ENCODE assay signal across 1 cellular context in genomic region chr2:173963323-173963816, GRCh38.
TF ChIP-seq lines count a peak whose summit lies in the region.

No MANE protein-coding gene starts in this region.

TF ChIP-seq in GM12878, 131 proteins besides CTCF, POLR2A, EP300 and RAD21 (continued from another document):
- TF ChIP-seq NKRF (conservative IDR thresholded peaks at IDR 0.05): no peak; the same call in 1 of the 2 replicates
- no peak for TF ChIP-seq TARDBP (IDR thresholded peaks at IDR 0.05; ENCODE audit: borderline replicate concordance)
- TF ChIP-seq EGR1 (IDR thresholded peaks at IDR 0.05; ENCODE audit: borderline replicate concordance in 1 of 2, low read depth in 2 of 2, low read length in 2 of 2): peak in 1 of 2 experiments; percentile 56; a peak in 1 of 3 replicates
- no peak for TF ChIP-seq ZZZ3 (IDR thresholded peaks at IDR 0.05; ENCODE audit: control insufficient read depth, insufficient read length, low read depth)
- TF ChIP-seq YY1 (IDR thresholded peaks at IDR 0.05; ENCODE audit: low read depth, low read length): peak; percentile 96
- TF ChIP-seq POLR2AphosphoS2 (IDR thresholded peaks at IDR 0.05; ENCODE audit: low read depth, low read length): no peak
- TF ChIP-seq ZSCAN29 (IDR thresholded peaks at IDR 0.05): peak; percentile 50; the same call in 1 of the 2 replicates
- TF ChIP-seq ATF3 (IDR thresholded peaks at IDR 0.05; ENCODE audit: borderline replicate concordance, extremely low read depth, low read depth, low read length): no peak
- no peak for TF ChIP-seq BHLHE40 (IDR thresholded peaks at IDR 0.05; ENCODE audit: borderline replicate concordance in 1 of 2, low read depth in 2 of 2, low read length in 1 of 2)
- TF ChIP-seq NR2F1 (conservative IDR thresholded peaks at IDR 0.05): no peak
- no peak for TF ChIP-seq TBL1XR1 (IDR thresholded peaks at IDR 0.05; ENCODE audit: low read depth, low read length)
- no peak for TF ChIP-seq MAX (IDR thresholded peaks at IDR 0.05; ENCODE audit: low read depth, low read length)
- TF ChIP-seq ZBTB33 (IDR thresholded peaks at IDR 0.05): no peak
- no peak for TF ChIP-seq IRF4 (IDR thresholded peaks at IDR 0.05; ENCODE audit: low read depth, low read length)
- no peak for TF ChIP-seq RELA (IDR thresholded peaks at IDR 0.05; ENCODE audit: borderline replicate concordance, partially characterized antibody)
- no peak for TF ChIP-seq EED (IDR thresholded peaks at IDR 0.05; ENCODE audit: low read depth)
- TF ChIP-seq ZBTB11 (CRISPR knock-in tag; IDR thresholded peaks at IDR 0.05): no peak
- TF ChIP-seq HDAC6 (IDR thresholded peaks at IDR 0.05; ENCODE audit: unreplicated experiment): no peak
- TF ChIP-seq PKNOX1 (IDR thresholded peaks at IDR 0.05): no peak
- TF ChIP-seq BACH1 (IDR thresholded peaks at IDR 0.05; ENCODE audit: borderline replicate concordance): no peak
- no peak for TF ChIP-seq RFX5 (IDR thresholded peaks at IDR 0.05; ENCODE audit: low read depth, low read length)
- TF ChIP-seq SUZ12 (IDR thresholded peaks at IDR 0.05; ENCODE audit: unreplicated experiment): no peak
- TF ChIP-seq RELB (IDR thresholded peaks at IDR 0.05; ENCODE audit: low read depth): no peak
- no peak for TF ChIP-seq NFXL1 (IDR thresholded peaks at IDR 0.05; ENCODE audit: borderline replicate concordance)
- peak; percentile 25; the same call in 1 of the 2 replicates for TF ChIP-seq TCF12 (IDR thresholded peaks at IDR 0.05; ENCODE audit: low read depth, low read length)
TF ChIP-seq in GM12878: peak in this region for 5.
